In the genomic region with DNA sequence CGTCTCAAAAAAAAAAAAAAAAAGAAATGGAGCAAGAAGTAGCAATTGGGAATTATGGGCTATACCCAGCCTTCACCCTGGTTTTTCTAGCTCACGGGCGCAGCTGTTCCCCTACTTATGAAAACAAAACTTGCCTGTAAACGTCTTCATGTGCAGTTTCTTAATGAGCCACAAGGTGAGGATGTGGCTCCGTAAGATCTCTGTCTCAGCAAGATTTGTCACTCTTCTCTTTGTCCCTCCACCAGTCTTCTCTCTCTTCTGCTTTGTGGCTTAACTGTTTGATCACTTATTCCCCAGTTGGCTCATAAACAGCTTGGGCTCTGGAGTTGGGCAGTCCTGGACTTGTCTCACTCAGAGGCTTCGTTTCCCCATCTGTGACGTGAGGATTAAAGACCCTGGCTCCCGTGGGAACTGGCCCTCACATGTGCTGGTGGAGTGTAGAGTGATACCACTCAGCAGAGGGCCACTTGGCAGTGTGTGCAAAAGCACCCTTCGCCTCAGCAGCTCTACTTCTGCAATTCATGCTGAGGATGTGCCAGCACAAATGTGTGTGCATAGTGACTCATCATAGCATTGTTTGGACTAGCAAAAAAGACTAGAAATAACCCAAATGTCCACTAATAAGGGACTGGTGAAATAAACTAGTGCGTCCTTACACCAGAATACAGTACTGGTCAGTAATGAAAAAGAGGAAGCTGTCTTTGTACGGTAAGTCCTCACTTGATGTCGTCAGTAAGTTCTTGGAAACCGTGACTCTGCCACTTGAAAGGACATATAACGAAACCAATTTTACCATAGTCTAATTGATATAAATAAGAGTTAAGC, we compare ENCODE assay signal across 1 cellular context.
TF ChIP-seq lines count a peak whose summit lies in the region.

No MANE protein-coding gene starts in this region.

TF ChIP-seq in K562, 482 proteins besides CTCF, POLR2A, EP300 and RAD21 (continued from another document):
- TF ChIP-seq, protein P1, sequence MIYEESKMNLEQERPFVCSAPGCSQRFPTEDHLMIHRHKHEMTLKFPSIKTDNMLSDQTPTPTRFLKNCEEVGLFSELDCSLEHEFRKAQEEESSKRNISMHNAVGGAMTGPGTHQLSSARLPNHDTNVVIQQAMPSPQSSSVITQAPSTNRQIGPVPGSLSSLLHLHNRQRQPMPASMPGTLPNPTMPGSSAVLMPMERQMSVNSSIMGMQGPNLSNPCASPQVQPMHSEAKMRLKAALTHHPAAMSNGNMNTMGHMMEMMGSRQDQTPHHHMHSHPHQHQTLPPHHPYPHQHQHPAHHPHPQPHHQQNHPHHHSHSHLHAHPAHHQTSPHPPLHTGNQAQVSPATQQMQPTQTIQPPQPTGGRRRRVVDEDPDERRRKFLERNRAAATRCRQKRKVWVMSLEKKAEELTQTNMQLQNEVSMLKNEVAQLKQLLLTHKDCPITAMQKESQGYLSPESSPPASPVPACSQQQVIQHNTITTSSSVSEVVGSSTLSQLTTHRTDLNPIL (CRISPR knock-in tag; IDR thresholded peaks at IDR 0.05): no peak
- TF ChIP-seq ZNF707 (CRISPR knock-in tag; conservative IDR thresholded peaks at IDR 0.05) (no peak), ZBTB8A (IDR thresholded peaks at IDR 0.05; ENCODE audit: partially characterized antibody) (no peak), POLR2H (tag; IDR thresholded peaks at IDR 0.05; ENCODE audit: low read depth) (no peak; the same call in none of the 2 replicates), NELFE (IDR thresholded peaks at IDR 0.05; ENCODE audit: insufficient read depth, insufficient read length) (no peak), HDGF (IDR thresholded peaks at IDR 0.05) (peak; percentile 80; the same call in 1 of the 2 replicates), ZNF274 (IDR thresholded peaks at IDR 0.05; ENCODE audit: borderline replicate concordance, low read depth, low read length) (no peak), ZNF780A (CRISPR knock-in tag; IDR thresholded peaks at IDR 0.05) (no peak), HSF4 (CRISPR knock-in tag; IDR thresholded peaks at IDR 0.05; ENCODE audit: borderline replicate concordance) (no peak), MCM5 (IDR thresholded peaks at IDR 0.05; ENCODE audit: low read depth) (no peak), ZNF507 (tag; conservative IDR thresholded peaks at IDR 0.05) (no peak), U2AF2 (optimal IDR thresholded peaks at IDR 0.05; ENCODE audit: low read depth, low read length) (no peak), SNIP1 (IDR thresholded peaks at IDR 0.05; ENCODE audit: low read depth) (no peak; the same call in 1 of the 2 replicates), SAFB2 (IDR thresholded peaks at IDR 0.05; ENCODE audit: borderline replicate concordance, low read depth, low read length, severe bottlenecking) (no peak), CBFA2T3 (IDR thresholded peaks at IDR 0.05) (no peak), C11orf30 (IDR thresholded peaks at IDR 0.05; ENCODE audit: low read depth) (peak; percentile 52; the same call in 1 of the 2 replicates), PHF8 (IDR thresholded peaks at IDR 0.05; ENCODE audit: borderline replicate concordance, low read length) (peak; percentile 35; the same call in 1 of the 2 replicates), ZSCAN29 (IDR thresholded peaks at IDR 0.05) (no peak), ZBTB17 (CRISPR knock-in tag; IDR thresholded peaks at IDR 0.05) (no peak), RBBP5 (IDR thresholded peaks at IDR 0.05; ENCODE audit: borderline replicate concordance, insufficient read depth, low read length, poor library complexity, severe bottlenecking) (peak; percentile 54), TAF7 (tag; IDR thresholded peaks at IDR 0.05) (no peak), NR3C1 (CRISPR knock-in tag; IDR thresholded peaks at IDR 0.05) (no peak), SMC3 (conservative IDR thresholded peaks at IDR 0.05; ENCODE audit: insufficient read depth, low read depth, low read length) (peak; percentile 75), PHF21A (IDR thresholded peaks at IDR 0.05; ENCODE audit: borderline replicate concordance, low read depth) (no peak), RBM15 (IDR thresholded peaks at IDR 0.05; ENCODE audit: insufficient read depth, low read length) (no peak), BRD9 (IDR thresholded peaks at IDR 0.05; ENCODE audit: low read depth, partially characterized antibody) (peak; percentile 75), SRSF1 (IDR thresholded peaks at IDR 0.05; ENCODE audit: low read depth, low read length) (no peak), ZNF124 (CRISPR knock-in tag; IDR thresholded peaks at IDR 0.05) (no peak), RHOXF2B (CRISPR knock-in tag; conservative IDR thresholded peaks at IDR 0.05) (no peak), FOSL1 (tag; conservative IDR thresholded peaks at IDR 0.05) (peak; percentile 72), SRF (CRISPR knock-in tag; IDR thresholded peaks at IDR 0.05) (no peak), ZNF133 (CRISPR knock-in tag; IDR thresholded peaks at IDR 0.05) (no peak), FOXA3 (CRISPR knock-in tag; conservative IDR thresholded peaks at IDR 0.05 in 1 of 2, IDR thresholded peaks at IDR 0.05 in 1 of 2) (peak in 1 of 2 experiments; percentile 84; a peak in 2 of 4 replicates), NFE2L1 (tag; IDR thresholded peaks at IDR 0.05; ENCODE audit: borderline replicate concordance, low read depth) (no peak), ZNF146 (CRISPR knock-in tag; IDR thresholded peaks at IDR 0.05; ENCODE audit: unreplicated experiment) (no peak), TAL1 (IDR thresholded peaks at IDR 0.05) (no peak), TARDBP (IDR thresholded peaks at IDR 0.05) (no peak), NCOA2 (IDR thresholded peaks at IDR 0.05; ENCODE audit: partially characterized antibody in 2 of 2) (no peak), L3MBTL2 (IDR thresholded peaks at IDR 0.05) (peak; percentile 67), OTX1 (CRISPR knock-in tag; IDR thresholded peaks at IDR 0.05) (no peak), SAP30 (IDR thresholded peaks at IDR 0.05; ENCODE audit: borderline replicate concordance, insufficient read depth, low read depth, low read length, poor library complexity, severe bottlenecking) (no peak)
- TF ChIP-seq, protein P2, sequence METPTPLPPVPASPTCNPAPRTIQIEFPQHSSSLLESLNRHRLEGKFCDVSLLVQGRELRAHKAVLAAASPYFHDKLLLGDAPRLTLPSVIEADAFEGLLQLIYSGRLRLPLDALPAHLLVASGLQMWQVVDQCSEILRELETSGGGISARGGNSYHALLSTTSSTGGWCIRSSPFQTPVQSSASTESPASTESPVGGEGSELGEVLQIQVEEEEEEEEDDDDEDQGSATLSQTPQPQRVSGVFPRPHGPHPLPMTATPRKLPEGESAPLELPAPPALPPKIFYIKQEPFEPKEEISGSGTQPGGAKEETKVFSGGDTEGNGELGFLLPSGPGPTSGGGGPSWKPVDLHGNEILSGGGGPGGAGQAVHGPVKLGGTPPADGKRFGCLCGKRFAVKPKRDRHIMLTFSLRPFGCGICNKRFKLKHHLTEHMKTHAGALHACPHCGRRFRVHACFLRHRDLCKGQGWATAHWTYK (CRISPR knock-in tag; IDR thresholded peaks at IDR 0.05): no peak
- TF ChIP-seq, protein P3, sequence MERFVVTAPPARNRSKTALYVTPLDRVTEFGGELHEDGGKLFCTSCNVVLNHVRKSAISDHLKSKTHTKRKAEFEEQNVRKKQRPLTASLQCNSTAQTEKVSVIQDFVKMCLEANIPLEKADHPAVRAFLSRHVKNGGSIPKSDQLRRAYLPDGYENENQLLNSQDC (CRISPR knock-in tag; IDR thresholded peaks at IDR 0.05): no peak
- TF ChIP-seq, protein P4, sequence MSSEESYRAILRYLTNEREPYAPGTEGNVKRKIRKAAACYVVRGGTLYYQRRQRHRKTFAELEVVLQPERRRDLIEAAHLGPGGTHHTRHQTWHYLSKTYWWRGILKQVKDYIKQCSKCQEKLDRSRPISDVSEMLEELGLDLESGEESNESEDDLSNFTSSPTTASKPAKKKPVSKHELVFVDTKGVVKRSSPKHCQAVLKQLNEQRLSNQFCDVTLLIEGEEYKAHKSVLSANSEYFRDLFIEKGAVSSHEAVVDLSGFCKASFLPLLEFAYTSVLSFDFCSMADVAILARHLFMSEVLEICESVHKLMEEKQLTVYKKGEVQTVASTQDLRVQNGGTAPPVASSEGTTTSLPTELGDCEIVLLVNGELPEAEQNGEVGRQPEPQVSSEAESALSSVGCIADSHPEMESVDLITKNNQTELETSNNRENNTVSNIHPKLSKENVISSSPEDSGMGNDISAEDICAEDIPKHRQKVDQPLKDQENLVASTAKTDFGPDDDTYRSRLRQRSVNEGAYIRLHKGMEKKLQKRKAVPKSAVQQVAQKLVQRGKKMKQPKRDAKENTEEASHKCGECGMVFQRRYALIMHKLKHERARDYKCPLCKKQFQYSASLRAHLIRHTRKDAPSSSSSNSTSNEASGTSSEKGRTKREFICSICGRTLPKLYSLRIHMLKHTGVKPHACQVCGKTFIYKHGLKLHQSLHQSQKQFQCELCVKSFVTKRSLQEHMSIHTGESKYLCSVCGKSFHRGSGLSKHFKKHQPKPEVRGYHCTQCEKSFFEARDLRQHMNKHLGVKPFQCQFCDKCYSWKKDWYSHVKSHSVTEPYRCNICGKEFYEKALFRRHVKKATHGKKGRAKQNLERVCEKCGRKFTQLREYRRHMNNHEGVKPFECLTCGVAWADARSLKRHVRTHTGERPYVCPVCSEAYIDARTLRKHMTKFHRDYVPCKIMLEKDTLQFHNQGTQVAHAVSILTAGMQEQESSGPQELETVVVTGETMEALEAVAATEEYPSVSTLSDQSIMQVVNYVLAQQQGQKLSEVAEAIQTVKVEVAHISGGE (CRISPR knock-in tag; IDR thresholded peaks at IDR 0.05): no peak
- TF ChIP-seq, protein P5, sequence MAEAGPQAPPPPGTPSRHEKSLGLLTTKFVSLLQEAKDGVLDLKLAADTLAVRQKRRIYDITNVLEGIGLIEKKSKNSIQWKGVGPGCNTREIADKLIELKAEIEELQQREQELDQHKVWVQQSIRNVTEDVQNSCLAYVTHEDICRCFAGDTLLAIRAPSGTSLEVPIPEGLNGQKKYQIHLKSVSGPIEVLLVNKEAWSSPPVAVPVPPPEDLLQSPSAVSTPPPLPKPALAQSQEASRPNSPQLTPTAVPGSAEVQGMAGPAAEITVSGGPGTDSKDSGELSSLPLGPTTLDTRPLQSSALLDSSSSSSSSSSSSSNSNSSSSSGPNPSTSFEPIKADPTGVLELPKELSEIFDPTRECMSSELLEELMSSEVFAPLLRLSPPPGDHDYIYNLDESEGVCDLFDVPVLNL (CRISPR knock-in tag; IDR thresholded peaks at IDR 0.05; ENCODE audit: low read depth): no peak
- TF ChIP-seq, protein P6, sequence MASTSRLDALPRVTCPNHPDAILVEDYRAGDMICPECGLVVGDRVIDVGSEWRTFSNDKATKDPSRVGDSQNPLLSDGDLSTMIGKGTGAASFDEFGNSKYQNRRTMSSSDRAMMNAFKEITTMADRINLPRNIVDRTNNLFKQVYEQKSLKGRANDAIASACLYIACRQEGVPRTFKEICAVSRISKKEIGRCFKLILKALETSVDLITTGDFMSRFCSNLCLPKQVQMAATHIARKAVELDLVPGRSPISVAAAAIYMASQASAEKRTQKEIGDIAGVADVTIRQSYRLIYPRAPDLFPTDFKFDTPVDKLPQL (IDR thresholded peaks at IDR 0.05; ENCODE audit: extremely low read depth, insufficient read length): no peak
- TF ChIP-seq, protein P7, sequence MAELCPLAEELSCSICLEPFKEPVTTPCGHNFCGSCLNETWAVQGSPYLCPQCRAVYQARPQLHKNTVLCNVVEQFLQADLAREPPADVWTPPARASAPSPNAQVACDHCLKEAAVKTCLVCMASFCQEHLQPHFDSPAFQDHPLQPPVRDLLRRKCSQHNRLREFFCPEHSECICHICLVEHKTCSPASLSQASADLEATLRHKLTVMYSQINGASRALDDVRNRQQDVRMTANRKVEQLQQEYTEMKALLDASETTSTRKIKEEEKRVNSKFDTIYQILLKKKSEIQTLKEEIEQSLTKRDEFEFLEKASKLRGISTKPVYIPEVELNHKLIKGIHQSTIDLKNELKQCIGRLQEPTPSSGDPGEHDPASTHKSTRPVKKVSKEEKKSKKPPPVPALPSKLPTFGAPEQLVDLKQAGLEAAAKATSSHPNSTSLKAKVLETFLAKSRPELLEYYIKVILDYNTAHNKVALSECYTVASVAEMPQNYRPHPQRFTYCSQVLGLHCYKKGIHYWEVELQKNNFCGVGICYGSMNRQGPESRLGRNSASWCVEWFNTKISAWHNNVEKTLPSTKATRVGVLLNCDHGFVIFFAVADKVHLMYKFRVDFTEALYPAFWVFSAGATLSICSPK (IDR thresholded peaks at IDR 0.05; ENCODE audit: borderline replicate concordance): no peak
- TF ChIP-seq, protein P8, sequence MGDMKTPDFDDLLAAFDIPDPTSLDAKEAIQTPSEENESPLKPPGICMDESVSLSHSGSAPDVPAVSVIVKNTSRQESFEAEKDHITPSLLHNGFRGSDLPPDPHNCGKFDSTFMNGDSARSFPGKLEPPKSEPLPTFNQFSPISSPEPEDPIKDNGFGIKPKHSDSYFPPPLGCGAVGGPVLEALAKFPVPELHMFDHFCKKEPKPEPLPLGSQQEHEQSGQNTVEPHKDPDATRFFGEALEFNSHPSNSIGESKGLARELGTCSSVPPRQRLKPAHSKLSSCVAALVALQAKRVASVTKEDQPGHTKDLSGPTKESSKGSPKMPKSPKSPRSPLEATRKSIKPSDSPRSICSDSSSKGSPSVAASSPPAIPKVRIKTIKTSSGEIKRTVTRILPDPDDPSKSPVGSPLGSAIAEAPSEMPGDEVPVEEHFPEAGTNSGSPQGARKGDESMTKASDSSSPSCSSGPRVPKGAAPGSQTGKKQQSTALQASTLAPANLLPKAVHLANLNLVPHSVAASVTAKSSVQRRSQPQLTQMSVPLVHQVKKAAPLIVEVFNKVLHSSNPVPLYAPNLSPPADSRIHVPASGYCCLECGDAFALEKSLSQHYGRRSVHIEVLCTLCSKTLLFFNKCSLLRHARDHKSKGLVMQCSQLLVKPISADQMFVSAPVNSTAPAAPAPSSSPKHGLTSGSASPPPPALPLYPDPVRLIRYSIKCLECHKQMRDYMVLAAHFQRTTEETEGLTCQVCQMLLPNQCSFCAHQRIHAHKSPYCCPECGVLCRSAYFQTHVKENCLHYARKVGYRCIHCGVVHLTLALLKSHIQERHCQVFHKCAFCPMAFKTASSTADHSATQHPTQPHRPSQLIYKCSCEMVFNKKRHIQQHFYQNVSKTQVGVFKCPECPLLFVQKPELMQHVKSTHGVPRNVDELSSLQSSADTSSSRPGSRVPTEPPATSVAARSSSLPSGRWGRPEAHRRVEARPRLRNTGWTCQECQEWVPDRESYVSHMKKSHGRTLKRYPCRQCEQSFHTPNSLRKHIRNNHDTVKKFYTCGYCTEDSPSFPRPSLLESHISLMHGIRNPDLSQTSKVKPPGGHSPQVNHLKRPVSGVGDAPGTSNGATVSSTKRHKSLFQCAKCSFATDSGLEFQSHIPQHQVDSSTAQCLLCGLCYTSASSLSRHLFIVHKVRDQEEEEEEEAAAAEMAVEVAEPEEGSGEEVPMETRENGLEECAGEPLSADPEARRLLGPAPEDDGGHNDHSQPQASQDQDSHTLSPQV (IDR thresholded peaks at IDR 0.05): peak; percentile 58
- TF ChIP-seq, protein P9, sequence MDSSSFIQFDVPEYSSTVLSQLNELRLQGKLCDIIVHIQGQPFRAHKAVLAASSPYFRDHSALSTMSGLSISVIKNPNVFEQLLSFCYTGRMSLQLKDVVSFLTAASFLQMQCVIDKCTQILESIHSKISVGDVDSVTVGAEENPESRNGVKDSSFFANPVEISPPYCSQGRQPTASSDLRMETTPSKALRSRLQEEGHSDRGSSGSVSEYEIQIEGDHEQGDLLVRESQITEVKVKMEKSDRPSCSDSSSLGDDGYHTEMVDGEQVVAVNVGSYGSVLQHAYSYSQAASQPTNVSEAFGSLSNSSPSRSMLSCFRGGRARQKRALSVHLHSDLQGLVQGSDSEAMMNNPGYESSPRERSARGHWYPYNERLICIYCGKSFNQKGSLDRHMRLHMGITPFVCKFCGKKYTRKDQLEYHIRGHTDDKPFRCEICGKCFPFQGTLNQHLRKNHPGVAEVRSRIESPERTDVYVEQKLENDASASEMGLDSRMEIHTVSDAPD (CRISPR knock-in tag; IDR thresholded peaks at IDR 0.05): no peak
TF ChIP-seq in K562: peak in this region for 79.
